Comparison of ENCODE assay signal across 8 cellular contexts in genomic region chr2:201643216-201643651, GRCh38. TPM values are rescaled to one million over a fixed set of nuclear protein-coding genes. Genes with fewer than 3 reads are reported as not detected.
DNase-seq lines count a peak whose midpoint lies in the region; ATAC-seq and TF ChIP-seq lines count a peak whose summit lies in the region.

TSS of gene TMEM237 (minus strand) at chr2:201643503. CDS start at chr2:201643400, 103 bp downstream.

- H3K27ac ChIP-seq in parathyroid adenoma, result peak within 1 kb of the TSS; percentile 83

- peaks cover 6% of the 10 kb centered on the region for H3K4me1 ChIP-seq in parathyroid adenoma

- H3K4me3 Mint-ChIP-seq in activated naive CD4-positive, alpha-beta T cell treated with anti-CD3 and anti-CD28 coated beads for 36 hours, result peak within 1 kb of the TSS; percentile 79

- H3K27me3 ChIP-seq in parathyroid adenoma (ENCODE audit: control insufficient read depth, insufficient read depth, low read length), result no peaks in the 10 kb centered on the region

- no peak for TF ChIP-seq CTCF in parathyroid adenoma (IDR thresholded peaks at IDR 0.05)

- H3K36me3 Mint-ChIP-seq in activated naive CD4-positive, alpha-beta T cell treated with anti-CD3 and anti-CD28 coated beads for 36 hours (ENCODE audit: low read depth), result no peaks in the 10 kb centered on the region
- H3K36me3 Mint-ChIP-seq in activated naive CD4-positive, alpha-beta T cell treated with anti-CD3 and anti-CD28 coated beads, Interleukin-2, amount 50 U/mL, for 72 hours, result peaks cover 2 to 7% of the 10 kb centered on the region in 2 donors

- H3K9me3 Mint-ChIP-seq in activated naive CD4-positive, alpha-beta T cell treated with anti-CD3 and anti-CD28 coated beads for 36 hours, result no peaks in the 10 kb centered on the region
- H3K9me3 Mint-ChIP-seq in activated naive CD4-positive, alpha-beta T cell treated with anti-CD3 and anti-CD28 coated beads, Interleukin-2, amount 50 U/mL, for 72 hours, result no peaks in the 10 kb centered on the region

- peaks cover 11% of the 10 kb centered on the region for H3K4me1 Mint-ChIP-seq in activated naive CD4-positive, alpha-beta T cell treated with anti-CD3 and anti-CD28 coated beads for 36 hours (ENCODE audit: low read depth)

- intact Hi-C loops in activated naive CD4-positive, alpha-beta T cell treated with anti-CD3 and anti-CD28 coated beads for 36 hours (cut with micrococcal nuclease), result loop anchor here (2.0 to 5.0 kb wide), 5 partner anchors 88 to 681 kb away; partner anchors contain the start of genes CASP10, CASP8 and ORC2
- intact Hi-C loops in cardiac septum (cut with DNase I), result loop anchor here (5.0 to 10.0 kb wide), 3 partner anchors 64 to 408 kb away; no protein-coding TSS in a partner anchor

- H3K4me3 ChIP-seq in parathyroid adenoma (ENCODE audit: low read depth, low read length), result peak within 1 kb of the TSS; percentile 95

- peak within 1 kb of the TSS; percentile 93 for H3K4me2 ChIP-seq in parathyroid adenoma (ENCODE audit: low read length)

- H2AFZ ChIP-seq in parathyroid adenoma, result peak within 1 kb of the TSS; percentile 83

- H3K9ac ChIP-seq in parathyroid adenoma, result peak within 1 kb of the TSS; percentile 61

- H3K9me3 ChIP-seq in parathyroid adenoma (ENCODE audit: control insufficient read depth, low read length), result no peaks in the 10 kb centered on the region

- CTCF ChIA-PET in activated naive CD4-positive, alpha-beta T cell treated with anti-CD3 and anti-CD28 coated beads for 36 hours (lab: Charles Lee), result no interaction called here

- H3K27ac Mint-ChIP-seq in activated naive CD4-positive, alpha-beta T cell treated with anti-CD3 and anti-CD28 coated beads for 36 hours, result peak within 1 kb of the TSS; percentile 79
- H3K27ac Mint-ChIP-seq in activated naive CD4-positive, alpha-beta T cell treated with anti-CD3 and anti-CD28 coated beads, Interleukin-2, amount 50 U/mL, for 72 hours, result peak within 1 kb of the TSS; percentile 89 to 92

- no peaks in the 10 kb centered on the region for H3K79me2 ChIP-seq in parathyroid adenoma

- peak; percentile 41 for ATAC-seq in HG02678 (IDR thresholded peaks at IDR 0.05; ENCODE audit: unreplicated experiment)
- ATAC-seq in activated naive CD4-positive, alpha-beta T cell treated with anti-CD3 and anti-CD28 coated beads, Interleukin-2, amount 50 U/mL, for 72 hours, result peak; percentile 24 to 47

- H3K36me3 ChIP-seq in parathyroid adenoma (ENCODE audit: control insufficient read depth, insufficient read depth, low read length), result no peaks in the 10 kb centered on the region

- no peaks in the 10 kb centered on the region for H3K27me3 Mint-ChIP-seq in activated naive CD4-positive, alpha-beta T cell treated with anti-CD3 and anti-CD28 coated beads for 36 hours (ENCODE audit: low read depth)

- no peak for DNase-seq in activated naive CD4-positive, alpha-beta T cell treated with anti-CD3 and anti-CD28 coated beads for 36 hours
- DNase-seq in activated naive CD4-positive, alpha-beta T cell treated with anti-CD3 and anti-CD28 coated beads, Interleukin-2, amount 50 U/mL, for 16 hours, result no peak
- DNase-seq in NCI-H2227 (lab: John Stamatoyannopoulos, UW; ENCODE audit: unreplicated experiment), result peak; percentile 81
- DNase-seq in activated naive CD4-positive, alpha-beta T cell treated with anti-CD3 and anti-CD28 coated beads, Interleukin-2, amount 50 U/mL, for 72 hours (ENCODE audit: low spot score in 2 of 2), result peak in 1 of 2 donors; percentile 37
- DNase-seq in cardiac septum (ENCODE audit: low spot score), result no peak
- no peak for DNase-seq in middle frontal gyrus (ENCODE audit: extremely low spot score, low spot score)

RNA-seq across cellular contexts. Expression of gene TMEM237, which starts in this region (rescaled TPM):
- 10 to 100 TPM; 16.9 to 17.6 TPM for total RNA-seq in activated naive CD4-positive, alpha-beta T cell treated with anti-CD3 and anti-CD28 coated beads for 36 hours
- 10 to 100 TPM; 12.6 to 24.5 TPM for total RNA-seq in activated naive CD4-positive, alpha-beta T cell treated with anti-CD3 and anti-CD28 coated beads, Interleukin-2, amount 50 U/mL, for 72 hours
- total RNA-seq in cardiac septum, result 17.0 TPM
